Comparison of ENCODE assay signal across 24 cellular contexts in genomic region chr14:23865502-23865901, GRCh38.
DNase-seq lines count a peak whose midpoint lies in the region; ATAC-seq and TF ChIP-seq lines count a peak whose summit lies in the region.
"Had no signal": no experiment of that assay in that cellular context is flagged by ENCODE, and none has a peak within 500 bp of the region (broad histone marks: within the 10 kb centered on the region; RNA-seq: fewer than 3 reads in every experiment).

No MANE protein-coding gene starts in this region.

- DNase-seq in DMS79 treated with DMSO at 0.1 percent for 48 hours (lab: John Stamatoyannopoulos, UW), result peak; percentile 78
- peak; percentile 82 for DNase-seq in M059J (ENCODE audit: low read depth)
- peak; percentile 27 for DNase-seq in PC-3
- no peak for DNase-seq in left lung
- no peak for DNase-seq in CD8-positive, alpha-beta memory T cell
- DNase-seq in coronary artery (ENCODE audit: low spot score), result no peak
- DNase-seq in T-helper 9 cell, result no peak
- DNase-seq: activated CD4-positive, alpha-beta memory T cell treated with anti-CD3 and anti-CD28 coated beads for 36 hours; activated effector memory CD4-positive, alpha-beta T cell treated with Interleukin-2 at 50 U/mL for 16 hours; activated naive CD8-positive, alpha-beta T cell treated with anti-CD3 and anti-CD28 coated beads, Interleukin-2, amount 10 ng/mL, durations not matched to agents 7 days and 5 days; body of pancreas; CD4-positive, alpha-beta memory T cell; colonic mucosa; IMR-90; kidney glomerular epithelial cell; MG63; NCI-H146; NCI-H446; stimulated activated CD4-positive, alpha-beta T cell treated with anti-CD3 and anti-CD28 coated beads, Interleukin-4, amount 100 ng/mL, for 24 hours; stimulated activated naive CD4-positive, alpha-beta T cell treated with Interleukin-2 at 50 U/mL for 16 hours had no signal

- H3K79me2 ChIP-seq in PC-3 (ENCODE audit: low read length), result no peaks in the 10 kb centered on the region

- H3K36me3 ChIP-seq in PC-3 (ENCODE audit: low read depth, low read length) (no peaks in the 10 kb centered on the region), left lung (no peaks in the 10 kb centered on the region)
- no peaks in the 10 kb centered on the region for H3K36me3 ChIP-seq in CD8-positive, alpha-beta memory T cell (ENCODE audit: insufficient read depth, low read length)
- H3K36me3 ChIP-seq: colonic mucosa, MG63, neutrophil had no signal

- TF ChIP-seq CTCF in PC-3 (conservative IDR thresholded peaks at IDR 0.05; ENCODE audit: low read depth, low read length), result no peak
- TF ChIP-seq CTCF in left lung (IDR thresholded peaks at IDR 0.05), result no peak
- TF ChIP-seq CTCF in coronary artery (IDR thresholded peaks at IDR 0.05), result no peak

- H3K27me3 ChIP-seq in PC-3 (ENCODE audit: low read length) (peaks cover 5% of the 10 kb centered on the region; the same call in 1 of the 2 replicates), left lung (peaks cover 0 to 4% of the 10 kb centered on the region in 2 donors)
- H3K27me3 ChIP-seq in CD8-positive, alpha-beta memory T cell (ENCODE audit: insufficient read depth, low read length, poor library complexity, severe bottlenecking), result peaks cover 7% of the 10 kb centered on the region
- H3K27me3 ChIP-seq: body of pancreas, colonic mucosa, MG63, neutrophil had no signal

- no peak overlapping the region for H3K4me3 Mint-ChIP-seq in CD8-positive, alpha-beta memory T cell
- H3K4me3 Mint-ChIP-seq: activated CD4-positive, alpha-beta memory T cell treated with anti-CD3 and anti-CD28 coated beads for 36 hours; activated naive CD8-positive, alpha-beta T cell treated with anti-CD3 and anti-CD28 coated beads, Interleukin-2, amount 10 ng/mL, durations not matched to agents 7 days and 5 days; CD4-positive, alpha-beta memory T cell had no signal

- POLR2A ChIA-PET in PC-3 (lab: Charles Lee; ENCODE audit: unreplicated experiment), result no interaction called here
- POLR2A ChIA-PET in CD8-positive, alpha-beta memory T cell (lab: Charles Lee), result no interaction called here

- H2AFZ ChIP-seq in PC-3 (ENCODE audit: low read length), result no peak overlapping the region

- intact Hi-C loops in PC-3 (cut with micrococcal nuclease) (no loop called here), left lung (cut with DNase I) (no loop called here)

- peaks cover 0 to 2% (median 0%) of the 10 kb centered on the region in 3 donors for H3K36me3 Mint-ChIP-seq in CD8-positive, alpha-beta memory T cell
- H3K36me3 Mint-ChIP-seq: activated CD4-positive, alpha-beta memory T cell treated with anti-CD3 and anti-CD28 coated beads for 36 hours; activated naive CD8-positive, alpha-beta T cell treated with anti-CD3 and anti-CD28 coated beads, Interleukin-2, amount 10 ng/mL, durations not matched to agents 7 days and 5 days; CD4-positive, alpha-beta memory T cell had no signal

- CTCF ChIA-PET in PC-3 (lab: Charles Lee), result no interaction called here
- CTCF ChIA-PET in CD8-positive, alpha-beta memory T cell (lab: Charles Lee), result no interaction called here

- H3K27ac Mint-ChIP-seq in CD8-positive, alpha-beta memory T cell, result no peak overlapping the region
- H3K27ac Mint-ChIP-seq: activated CD4-positive, alpha-beta memory T cell treated with anti-CD3 and anti-CD28 coated beads for 36 hours; activated naive CD8-positive, alpha-beta T cell treated with anti-CD3 and anti-CD28 coated beads, Interleukin-2, amount 10 ng/mL, durations not matched to agents 7 days and 5 days; CD4-positive, alpha-beta memory T cell had no signal

- H3K4me1 ChIP-seq in PC-3 (ENCODE audit: insufficient read depth, low read length) (no peaks in the 10 kb centered on the region), left lung (no peaks in the 10 kb centered on the region)
- H3K4me1 ChIP-seq in CD8-positive, alpha-beta memory T cell (ENCODE audit: insufficient read depth, low read length), result no peaks in the 10 kb centered on the region
- H3K4me1 ChIP-seq: colonic mucosa had no signal

- H3K4me3 ChIP-seq in PC-3 (ENCODE audit: low read length), result no peak overlapping the region
- H3K4me3 ChIP-seq in left lung, result no peak overlapping the region
- H3K4me3 ChIP-seq in CD8-positive, alpha-beta memory T cell (ENCODE audit: low read length), result no peak overlapping the region
- H3K4me3 ChIP-seq in coronary artery, result no peak overlapping the region
- H3K4me3 ChIP-seq: body of pancreas, colonic mucosa, MG63 had no signal

- no peaks in the 10 kb centered on the region for H3K4me1 Mint-ChIP-seq in CD8-positive, alpha-beta memory T cell
- H3K4me1 Mint-ChIP-seq: activated naive CD8-positive, alpha-beta T cell treated with anti-CD3 and anti-CD28 coated beads, Interleukin-2, amount 10 ng/mL, durations not matched to agents 7 days and 5 days; CD4-positive, alpha-beta memory T cell had no signal

- BruUV-seq in PC-3 (replicated peaks; lab: Mats Ljungman, UMichigan), result no TSS peak

- ATAC-seq in PC-3 (peak; percentile 65), left lung (peak; percentile 37), GM19395 (IDR thresholded peaks at IDR 0.05; ENCODE audit: unreplicated experiment) (no peak)
- ATAC-seq: body of pancreas had no signal

- H3F3A ChIP-seq in PC-3 (ENCODE audit: low read length, unreplicated experiment), result no peaks in the 10 kb centered on the region

- H3K27ac ChIP-seq in PC-3 (ENCODE audit: low read length), result no peak overlapping the region
- no peak overlapping the region for H3K27ac ChIP-seq in left lung
- H3K27ac ChIP-seq in CD8-positive, alpha-beta memory T cell (ENCODE audit: low read depth, low read length), result no peak overlapping the region
- no peak overlapping the region for H3K27ac ChIP-seq in coronary artery
- H3K27ac ChIP-seq: body of pancreas, colonic mucosa, HL-60, neutrophil, RWPE1 had no signal

- peaks cover 0 to 1% (median 0%) of the 10 kb centered on the region in 5 donors for H3K9me3 Mint-ChIP-seq in CD8-positive, alpha-beta memory T cell
- H3K9me3 Mint-ChIP-seq: activated CD4-positive, alpha-beta memory T cell treated with anti-CD3 and anti-CD28 coated beads for 36 hours; activated naive CD8-positive, alpha-beta T cell treated with anti-CD3 and anti-CD28 coated beads, Interleukin-2, amount 10 ng/mL, durations not matched to agents 7 days and 5 days; CD4-positive, alpha-beta memory T cell had no signal

- H4K20me1 ChIP-seq in PC-3 (ENCODE audit: low read length), result no peaks in the 10 kb centered on the region

- H3K9me2 ChIP-seq in PC-3 (replicated peaks; ENCODE audit: low read length), result no peaks in the 10 kb centered on the region

- no peak overlapping the region for H3K4me2 ChIP-seq in PC-3 (ENCODE audit: low read length)

- H3K27me3 Mint-ChIP-seq in CD8-positive, alpha-beta memory T cell, result peaks cover 3 to 45% of the 10 kb centered on the region in 2 donors

- no peaks in the 10 kb centered on the region for H3K9me3 ChIP-seq in PC-3 (ENCODE audit: low read length)
- H3K9me3 ChIP-seq in left lung, result no peaks in the 10 kb centered on the region
- no peaks in the 10 kb centered on the region for H3K9me3 ChIP-seq in CD8-positive, alpha-beta memory T cell (ENCODE audit: low read length)
- H3K9me3 ChIP-seq: body of pancreas, colonic mucosa, MG63, neutrophil had no signal

- H3K9ac ChIP-seq in PC-3 (ENCODE audit: low read length), result no peak overlapping the region

Comparison
In these comparisons a context has a peak if more than half of its experiments do, and no peak if none do; other contexts are left out.
1. DNase-seq: peak in DMS79 treated with DMSO at 0.1 percent for 48 hours (single experiment), M059J (single experiment) and PC-3 (single experiment); none in left lung (0 of 2), CD8-positive, alpha-beta memory T cell (0 of 5), coronary artery (single experiment) and T-helper 9 cell (single experiment).